In the genomic region with DNA sequence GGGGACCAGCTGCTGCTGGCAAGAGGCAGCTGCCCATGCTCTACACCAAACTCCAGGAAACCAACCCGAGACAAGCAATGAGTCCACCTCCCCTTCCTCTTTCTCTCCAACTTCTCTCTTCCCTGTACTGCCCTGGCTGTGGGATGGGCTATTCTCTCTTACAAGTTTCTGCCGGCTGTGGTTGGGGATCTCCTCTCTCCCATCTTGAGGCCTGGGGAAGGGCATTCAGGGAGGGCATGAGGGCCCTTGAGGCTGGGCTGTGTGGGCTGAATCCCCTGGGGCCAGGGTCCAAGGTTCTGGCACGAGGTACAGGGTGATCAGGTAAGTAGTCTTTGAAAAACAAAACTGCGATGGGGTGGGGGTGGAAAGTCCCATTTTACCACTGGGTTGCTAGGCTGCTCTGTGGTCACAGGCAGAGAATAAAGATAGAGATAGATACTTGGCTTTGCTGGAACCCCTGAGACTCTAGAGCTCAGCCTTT, we compare ENCODE assay signal across 8 cellular contexts. TPM values are rescaled to one million over a fixed set of nuclear protein-coding genes. Genes with fewer than 3 reads are reported as not detected.
DNase-seq lines count a peak whose midpoint lies in the region; ATAC-seq lines count a peak whose summit lies in the region.

No MANE protein-coding gene starts in this region.

- DNase-seq in medulla oblongata (ENCODE audit: extremely low spot score) (peak; percentile 70), NCI-H2107 treated with DMSO at 0.1 percent for 48 hours (lab: John Stamatoyannopoulos, UW; ENCODE audit: unreplicated experiment) (no peak), cerebellar nuclear complex (lab: John Stamatoyannopoulos, UW) (no peak)
- DNase-seq in stimulated activated naive CD4-positive, alpha-beta T cell treated with Interleukin-2 at 50 U/mL for 16 hours (lab: John Stamatoyannopoulos, UW): no peak

- ATAC-seq in GM18870 (IDR thresholded peaks at IDR 0.05; ENCODE audit: unreplicated experiment): peak; percentile 63
- ATAC-seq in GM21825 (IDR thresholded peaks at IDR 0.05; ENCODE audit: unreplicated experiment): peak; percentile 60
- peak; percentile 74 for ATAC-seq in HG03571 (IDR thresholded peaks at IDR 0.05; ENCODE audit: unreplicated experiment)
- no peak for ATAC-seq in esophagus mucosa

RNA-seq across cellular contexts. Expression of a gene that starts 32.3 kb away (rescaled TPM):
- 56.4 TPM for total RNA-seq in esophagus mucosa
